10 cellular contexts compared by ENCODE assay signal in the genomic region with DNA sequence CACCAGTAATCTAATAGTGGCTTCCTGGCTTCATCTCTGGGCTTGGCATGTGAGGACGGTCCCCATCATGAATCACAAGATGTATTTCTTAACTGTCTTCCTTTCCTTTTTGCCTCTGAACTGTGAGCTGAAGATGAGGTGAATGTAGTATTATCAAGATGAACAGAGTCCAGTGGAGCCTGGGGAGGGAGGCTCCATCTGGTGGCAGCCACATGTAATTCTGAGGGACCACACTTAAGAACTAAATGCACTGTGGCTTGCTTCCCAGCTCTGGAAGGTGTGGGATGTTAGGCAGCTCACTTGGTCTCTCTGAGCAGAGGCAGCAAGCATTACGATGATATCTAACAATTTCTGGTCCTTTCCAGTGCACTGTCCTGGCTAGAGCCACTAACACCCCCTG.
DNase-seq lines count a peak whose midpoint lies in the region; ATAC-seq lines count a peak whose summit lies in the region.
"Had no signal": no experiment of that assay in that cellular context is flagged by ENCODE, and none has a peak within 500 bp of the region (broad histone marks: within the 10 kb centered on the region; RNA-seq: fewer than 3 reads in every experiment).

No MANE protein-coding gene starts in this region.

- H3K27ac Mint-ChIP-seq in activated naive CD4-positive, alpha-beta T cell treated with anti-CD3 and anti-CD28 coated beads, Interleukin-2, amount 50 U/mL, for 72 hours: no peak overlapping the region
- H3K27ac Mint-ChIP-seq in T-cell: no peak overlapping the region
- H3K27ac Mint-ChIP-seq: effector memory CD8-positive, alpha-beta T cell; T-helper 1 cell treated with Interleukin-12 subunit alpha and Interleukin-12 subunit beta and Interleukin-4 antibody, amounts not matched to agents 30 μg/mL and 1 μg/mL, for 36 hours had no signal

- H3K9me3 Mint-ChIP-seq in activated naive CD4-positive, alpha-beta T cell treated with anti-CD3 and anti-CD28 coated beads, Interleukin-2, amount 50 U/mL, for 72 hours: peaks cover 5 to 6% of the 10 kb centered on the region in 2 donors
- H3K9me3 Mint-ChIP-seq in T-cell: peaks cover 0 to 9% (median 0%) of the 10 kb centered on the region in 3 donors
- H3K9me3 Mint-ChIP-seq: effector memory CD8-positive, alpha-beta T cell; T-helper 1 cell treated with Interleukin-12 subunit alpha and Interleukin-12 subunit beta and Interleukin-4 antibody, amounts not matched to agents 30 μg/mL and 1 μg/mL, for 36 hours had no signal

- intact Hi-C loops in head of caudate nucleus (cut with DNase I): no loop called here

- in situ Hi-C loops in SK-MEL-5 (cut with HindIII; ENCODE audit: low pct_unique_long_range_greater_than_20kb, low sequenced_read_pairs): no loop called here

- H3K4me3 Mint-ChIP-seq in T-cell: no peak overlapping the region
- H3K4me3 Mint-ChIP-seq: effector memory CD8-positive, alpha-beta T cell; T-helper 1 cell treated with Interleukin-12 subunit alpha and Interleukin-12 subunit beta and Interleukin-4 antibody, amounts not matched to agents 30 μg/mL and 1 μg/mL, for 36 hours had no signal

- H3K4me1 Mint-ChIP-seq in T-cell: no peaks in the 10 kb centered on the region

- POLR2A ChIA-PET in T-cell (lab: Charles Lee): no interaction called here

- H3K36me3 Mint-ChIP-seq in activated naive CD4-positive, alpha-beta T cell treated with anti-CD3 and anti-CD28 coated beads, Interleukin-2, amount 50 U/mL, for 72 hours: no peaks in the 10 kb centered on the region
- no peaks in the 10 kb centered on the region for H3K36me3 Mint-ChIP-seq in T-cell

- no peak for ATAC-seq in activated naive CD4-positive, alpha-beta T cell treated with anti-CD3 and anti-CD28 coated beads, Interleukin-2, amount 50 U/mL, for 72 hours
- ATAC-seq in T-cell (replicated peaks in 1 of 4): no peak
- ATAC-seq: effector memory CD8-positive, alpha-beta T cell had no signal

- H3K27me3 Mint-ChIP-seq in T-cell: peaks cover 16 to 19% of the 10 kb centered on the region in 2 donors

- DNase-seq in NCI-H82 (lab: John Stamatoyannopoulos, UW) (peak; percentile 58), NCI-H82 treated with DMSO at 0.1 percent for 48 hours (lab: John Stamatoyannopoulos, UW; ENCODE audit: unreplicated experiment) (no peak), SK-MEL-5 (ENCODE audit: low read depth, low spot score) (peak; percentile 36), head of caudate nucleus (peak in 41 of 42 donors; percentile 6 to 81 (median 43)), stromal cell of bone marrow (ENCODE audit: low read depth) (peak; percentile 1), NCI-H146 treated with DMSO at 0.1 percent for 48 hours (lab: John Stamatoyannopoulos, UW; ENCODE audit: unreplicated experiment) (no peak), T-cell (no peak)
- DNase-seq in activated naive CD4-positive, alpha-beta T cell treated with anti-CD3 and anti-CD28 coated beads, Interleukin-2, amount 50 U/mL, for 72 hours (ENCODE audit: low spot score in 2 of 2): no peak
- DNase-seq: effector memory CD8-positive, alpha-beta T cell had no signal

- CTCF ChIA-PET in T-cell (lab: Charles Lee): no interaction called here

Comparison
In these comparisons a context has a peak if more than half of its experiments do, and no peak if none do; other contexts are left out.
1. DNase-seq: peak in NCI-H82 (single experiment), SK-MEL-5 (single experiment), head of caudate nucleus (41 of 42) and stromal cell of bone marrow (single experiment); none in NCI-H82 treated with DMSO at 0.1 percent for 48 hours (single experiment), NCI-H146 treated with DMSO at 0.1 percent for 48 hours (single experiment), activated naive CD4-positive, alpha-beta T cell treated with anti-CD3 and anti-CD28 coated beads, Interleukin-2, amount 50 U/mL, for 72 hours (0 of 2) and T-cell (0 of 34).